Comparison of ENCODE assay signal across 19 cellular contexts in genomic region chr1:25806418-25806817, GRCh38. TPM values are rescaled to one million over a fixed set of nuclear protein-coding genes. Genes with fewer than 3 reads are reported as not detected.
DNase-seq lines count a peak whose midpoint lies in the region; ATAC-seq, FAIRE-seq and TF ChIP-seq lines count a peak whose summit lies in the region.
"Had no signal": no experiment of that assay in that cellular context is flagged by ENCODE, and none has a peak within 500 bp of the region (broad histone marks: within the 10 kb centered on the region; RNA-seq: fewer than 3 reads in every experiment).

No MANE protein-coding gene starts in this region.

- H3K4me1 ChIP-seq in pancreas: peaks cover 5 to 39% (median 26%) of the 10 kb centered on the region in 3 donors
- peaks cover 64% of the 10 kb centered on the region for H3K4me1 ChIP-seq in vagina

- TF ChIP-seq CTCF in fibroblast of mammary gland (conservative IDR thresholded peaks at IDR 0.05; ENCODE audit: control insufficient read depth, insufficient read depth, low read depth, low read length) (no peak), pancreas (IDR thresholded peaks at IDR 0.05) (no peak), vagina (IDR thresholded peaks at IDR 0.05) (no peak)

- WGBS in pancreas, 2 donors: 59 to 63% methylated on average over 4 of the region's 4 CpGs

- no peak for DNase-seq in activated naive CD4-positive, alpha-beta T cell treated with anti-CD3 and anti-CD28 coated beads, Interleukin-2, amount 50 U/mL, for 72 hours (ENCODE audit: low spot score in 2 of 2)
- no peak for DNase-seq in activated naive CD4-positive, alpha-beta T cell (lab: John Stamatoyannopoulos, UW)
- DNase-seq in fibroblast of mammary gland (ENCODE audit: low read depth): peak; percentile 88
- peak; percentile 77 to 90 (median 86) for DNase-seq in pancreas
- DNase-seq in vagina (ENCODE audit: extremely low spot score in 2 of 2): no peak
- no peak for DNase-seq in GM19239 (ENCODE audit: insufficient read length, low spot score)
- DNase-seq: activated CD4-positive, CD25-positive, alpha-beta regulatory T cell; activated T-cell treated with anti-CD3 and anti-CD28 coated beads, Interleukin-2, amount 50 U/mL, for 72 hours; DMS79 treated with DMSO at 0.1 percent for 48 hours; HCEC 1CT; NCI-H1105 treated with DMSO at 0.1 percent for 48 hours; NCI-H774; stimulated activated CD4-positive, alpha-beta T cell treated with anti-CD3 and anti-CD28 coated beads, Interleukin-4, amount 100 ng/mL, for 1 hour; stimulated activated naive CD8-positive, alpha-beta T cell treated with anti-CD3 and anti-CD28 coated beads, Interleukin-15, amount 100 ng/mL, for 72 hours had no signal

- no peak for ATAC-seq in activated naive CD4-positive, alpha-beta T cell treated with anti-CD3 and anti-CD28 coated beads, Interleukin-2, amount 50 U/mL, for 72 hours
- peak; percentile 55 to 77 (median 72) for ATAC-seq in pancreas
- ATAC-seq in HG02798 (IDR thresholded peaks at IDR 0.05; ENCODE audit: poor library complexity, unreplicated experiment): no peak
- ATAC-seq in GM19324 (IDR thresholded peaks at IDR 0.05; ENCODE audit: low FRiP score, unreplicated experiment): no peak
- ATAC-seq: A549; activated T-cell treated with anti-CD3 and anti-CD28 coated beads, Interleukin-2, amount 50 U/mL, for 72 hours; stimulated activated naive CD8-positive, alpha-beta T cell treated with anti-CD3 and anti-CD28 coated beads, Interleukin-15, amount 100 ng/mL, for 72 hours had no signal

- H3K36me3 Mint-ChIP-seq in activated naive CD4-positive, alpha-beta T cell treated with anti-CD3 and anti-CD28 coated beads, Interleukin-2, amount 50 U/mL, for 72 hours: peaks cover 0 to 6% of the 10 kb centered on the region in 2 donors

- no peaks in the 10 kb centered on the region for H3K27me3 ChIP-seq in pancreas
- no peaks in the 10 kb centered on the region for H3K27me3 ChIP-seq in vagina
- H3K27me3 ChIP-seq: neutrophil had no signal

- TF ChIP-seq POLR2A in vagina (IDR thresholded peaks at IDR 0.05): no peak

- intact Hi-C loops in pancreas (cut with DNase I): no loop called here
- intact Hi-C loops in vagina (cut with DNase I): no loop called here

- H3K9me3 ChIP-seq in pancreas (no peaks in the 10 kb centered on the region), vagina (no peaks in the 10 kb centered on the region)
- H3K9me3 ChIP-seq: A549, neutrophil had no signal

- peak overlapping the region; percentile 26 to 50 for H3K27ac Mint-ChIP-seq in activated naive CD4-positive, alpha-beta T cell treated with anti-CD3 and anti-CD28 coated beads, Interleukin-2, amount 50 U/mL, for 72 hours
- H3K27ac Mint-ChIP-seq: activated T-cell treated with anti-CD3 and anti-CD28 coated beads, Interleukin-2, amount 50 U/mL, for 72 hours; stimulated activated naive CD8-positive, alpha-beta T cell treated with anti-CD3 and anti-CD28 coated beads, Interleukin-15, amount 100 ng/mL, for 72 hours had no signal

- FAIRE-seq in pancreas (lab: Jason Lieb, UNC): no peak
- no peak for FAIRE-seq in GM19239 (lab: Jason Lieb, UNC)
- FAIRE-seq: A549 had no signal

- H3K27ac ChIP-seq in pancreas: peak overlapping the region; percentile 40 to 70 (median 48)
- peak overlapping the region; percentile 68 for H3K27ac ChIP-seq in vagina
- H3K27ac ChIP-seq: A549, neutrophil had no signal

- no peaks in the 10 kb centered on the region for H3K9me3 Mint-ChIP-seq in activated naive CD4-positive, alpha-beta T cell treated with anti-CD3 and anti-CD28 coated beads, Interleukin-2, amount 50 U/mL, for 72 hours
- H3K9me3 Mint-ChIP-seq: activated T-cell treated with anti-CD3 and anti-CD28 coated beads, Interleukin-2, amount 50 U/mL, for 72 hours; central memory CD8-positive, alpha-beta T cell; stimulated activated naive CD8-positive, alpha-beta T cell treated with anti-CD3 and anti-CD28 coated beads, Interleukin-15, amount 100 ng/mL, for 72 hours had no signal

- no peak overlapping the region for H3K4me3 ChIP-seq in fibroblast of mammary gland (ENCODE audit: control insufficient read depth, low read depth, low read length)
- no peak overlapping the region for H3K4me3 ChIP-seq in pancreas
- no peak overlapping the region for H3K4me3 ChIP-seq in vagina
- H3K4me3 ChIP-seq: A549 had no signal

- H3K36me3 ChIP-seq in pancreas (peaks cover 0 to 14% (median 0%) of the 10 kb centered on the region in 3 donors), vagina (peaks cover 0 to 19% of the 10 kb centered on the region in 2 donors)

RNA-seq across cellular contexts. Expression of gene SELENON, which starts 6.4 kb away (rescaled TPM):
- total RNA-seq in activated naive CD4-positive, alpha-beta T cell treated with anti-CD3 and anti-CD28 coated beads, Interleukin-2, amount 50 U/mL, for 72 hours: 10 to 100 TPM; 13.5 to 34.9 TPM
- total RNA-seq in pancreas (10 to 100 TPM; 27.8 to 48.3 (median 39.5) TPM), vagina (39.0 TPM)
- 10 to 100 TPM; 29.8 to 39.3 TPM for polyA plus RNA-seq in pancreas

RNA-seq across cellular contexts. Expression of gene MTFR1L, which starts 13.3 kb away (rescaled TPM):
- 10 to 100 TPM; 42.6 to 43.9 TPM for total RNA-seq in activated naive CD4-positive, alpha-beta T cell treated with anti-CD3 and anti-CD28 coated beads, Interleukin-2, amount 50 U/mL, for 72 hours
- 10 to 100 TPM; 24.0 to 36.0 (median 26.3) TPM for total RNA-seq in pancreas
- 10 to 100 TPM; 38.9 to 59.6 TPM for polyA plus RNA-seq in pancreas
- total RNA-seq in vagina: 55.7 TPM

RNA-seq across cellular contexts. Expression of gene AUNIP, which starts 52.8 kb away (rescaled TPM):
- total RNA-seq in activated naive CD4-positive, alpha-beta T cell treated with anti-CD3 and anti-CD28 coated beads, Interleukin-2, amount 50 U/mL, for 72 hours: 10 to 100 TPM in 1 of 2 donors, 1 to 10 TPM in 1; 8.6 to 10.6 TPM
- total RNA-seq in pancreas: under 1 TPM in 4 of 6 donors, not detected in 2; 0.19 to 0.37 (median 0.29) TPM
- not detected for polyA plus RNA-seq in pancreas
- total RNA-seq in vagina: 1.5 TPM

Comparison
In these comparisons a context has a peak if more than half of its experiments do, and no peak if none do; other contexts are left out.
1. ATAC-seq: peak in pancreas (4 of 4); none in activated naive CD4-positive, alpha-beta T cell treated with anti-CD3 and anti-CD28 coated beads, Interleukin-2, amount 50 U/mL, for 72 hours (0 of 2), HG02798 (single experiment) and GM19324 (single experiment).
2. DNase-seq: peak in fibroblast of mammary gland (single experiment) and pancreas (6 of 6); none in activated naive CD4-positive, alpha-beta T cell treated with anti-CD3 and anti-CD28 coated beads, Interleukin-2, amount 50 U/mL, for 72 hours (0 of 2), activated naive CD4-positive, alpha-beta T cell (0 of 4), vagina (0 of 2) and GM19239 (single experiment).